8 cellular contexts compared by ENCODE assay signal in the genomic region with DNA sequence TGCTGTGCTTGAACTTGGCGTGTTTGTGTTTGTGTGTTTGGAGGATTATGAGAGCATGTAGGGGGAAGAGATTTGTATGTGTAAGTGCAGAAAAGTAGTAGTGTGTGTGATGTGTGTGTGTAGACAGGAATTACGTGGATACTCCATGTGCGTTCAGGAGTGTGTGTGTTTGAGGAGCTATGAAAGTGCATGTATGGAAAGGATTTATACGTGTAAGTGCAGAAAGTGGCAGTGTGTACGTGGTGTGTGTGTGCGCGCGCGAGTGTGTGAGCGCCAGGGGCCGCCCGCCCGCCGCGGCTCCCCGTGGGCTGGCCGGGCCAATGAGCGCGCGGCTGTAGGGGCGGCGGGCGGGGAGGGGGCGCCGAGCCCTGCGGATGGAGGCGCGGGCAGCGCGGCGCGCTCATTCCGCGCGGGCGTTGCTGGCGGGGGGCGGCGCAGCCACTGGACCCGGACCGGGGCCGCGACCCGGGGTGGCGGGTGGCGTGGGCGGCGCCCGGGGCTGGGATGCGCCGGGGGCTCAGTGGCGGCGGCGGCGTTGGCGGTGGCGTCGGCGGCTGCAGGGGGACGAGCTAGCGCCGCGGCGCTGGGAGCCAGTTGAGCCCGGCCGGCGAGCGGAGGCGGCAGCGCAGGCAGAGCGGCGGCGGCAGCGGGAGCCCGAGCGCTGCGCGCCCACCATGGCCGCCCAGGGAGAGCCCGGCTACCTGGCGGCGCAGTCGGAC. TPM values are rescaled to one million over a fixed set of nuclear protein-coding genes. Genes with fewer than 3 reads are reported as not detected.
DNase-seq lines count a peak whose midpoint lies in the region; ATAC-seq, FAIRE-seq and TF ChIP-seq lines count a peak whose summit lies in the region.

A gene with protein sequence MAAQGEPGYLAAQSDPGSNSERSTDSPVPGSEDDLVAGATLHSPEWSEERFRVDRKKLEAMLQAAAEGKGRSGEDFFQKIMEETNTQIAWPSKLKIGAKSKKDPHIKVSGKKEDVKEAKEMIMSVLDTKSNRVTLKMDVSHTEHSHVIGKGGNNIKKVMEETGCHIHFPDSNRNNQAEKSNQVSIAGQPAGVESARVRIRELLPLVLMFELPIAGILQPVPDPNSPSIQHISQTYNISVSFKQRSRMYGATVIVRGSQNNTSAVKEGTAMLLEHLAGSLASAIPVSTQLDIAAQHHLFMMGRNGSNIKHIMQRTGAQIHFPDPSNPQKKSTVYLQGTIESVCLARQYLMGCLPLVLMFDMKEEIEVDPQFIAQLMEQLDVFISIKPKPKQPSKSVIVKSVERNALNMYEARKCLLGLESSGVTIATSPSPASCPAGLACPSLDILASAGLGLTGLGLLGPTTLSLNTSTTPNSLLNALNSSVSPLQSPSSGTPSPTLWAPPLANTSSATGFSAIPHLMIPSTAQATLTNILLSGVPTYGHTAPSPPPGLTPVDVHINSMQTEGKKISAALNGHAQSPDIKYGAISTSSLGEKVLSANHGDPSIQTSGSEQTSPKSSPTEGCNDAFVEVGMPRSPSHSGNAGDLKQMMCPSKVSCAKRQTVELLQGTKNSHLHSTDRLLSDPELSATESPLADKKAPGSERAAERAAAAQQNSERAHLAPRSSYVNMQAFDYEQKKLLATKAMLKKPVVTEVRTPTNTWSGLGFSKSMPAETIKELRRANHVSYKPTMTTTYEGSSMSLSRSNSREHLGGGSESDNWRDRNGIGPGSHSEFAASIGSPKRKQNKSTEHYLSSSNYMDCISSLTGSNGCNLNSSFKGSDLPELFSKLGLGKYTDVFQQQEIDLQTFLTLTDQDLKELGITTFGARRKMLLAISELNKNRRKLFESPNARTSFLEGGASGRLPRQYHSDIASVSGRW (plus strand): TSS at position 403 of the 719 bp plus-strand sequence. CDS start 272 bp downstream, at position 675.

- no peaks in the 10 kb centered on the region for H3K36me3 ChIP-seq in bronchial epithelial cell (ENCODE audit: control insufficient read depth, insufficient read depth, low read length)

- intact Hi-C loops in sciatic nerve (cut with DNase I) = no loop called here

- no peak for FAIRE-seq in bronchial epithelial cell (lab: Jason Lieb, UNC)

- ATAC-seq in GM18868 (IDR thresholded peaks at IDR 0.05; ENCODE audit: unreplicated experiment) = peak; percentile 48
- peak; percentile 88 for ATAC-seq in sciatic nerve
- ATAC-seq in HG02678 (IDR thresholded peaks at IDR 0.05; ENCODE audit: unreplicated experiment) = no peak

- H3K4me3 ChIP-seq in bronchial epithelial cell (ENCODE audit: low read depth, low read length) = peak within 1 kb of the TSS; percentile 69

- no peaks in the 10 kb centered on the region for H3K27me3 ChIP-seq in bronchial epithelial cell (ENCODE audit: control insufficient read depth, insufficient read depth, low read length)

- DNase-seq in NCI-H345 treated with DMSO at 0.1 percent for 48 hours (lab: John Stamatoyannopoulos, UW; ENCODE audit: unreplicated experiment) (peak; percentile 11), bronchial epithelial cell (ENCODE audit: low read depth) (peak; percentile 23), iPS-NIHi7 (ENCODE audit: extremely low spot score) (peak; percentile 66), sciatic nerve (ENCODE audit: low spot score) (peak; percentile 72), RKO (ENCODE audit: low spot score) (no peak)

- H3K27ac ChIP-seq in 22Rv1 = no peak within 1 kb of the TSS

- TF ChIP-seq CTCF in 22Rv1 (IDR thresholded peaks at IDR 0.05) (peak; percentile 21; the same call in 1 of the 2 replicates), bronchial epithelial cell (IDR thresholded peaks at IDR 0.05; ENCODE audit: insufficient read depth, low read length, severe bottlenecking) (no peak)

RNA-seq across cellular contexts. Expression of the gene that starts here (rescaled TPM):
- 0.13 and 1.1 TPM in 2 replicates for total RNA-seq in bronchial epithelial cell
- total RNA-seq in sciatic nerve = 42.1 TPM

Comparison
In these comparisons a context has a peak if more than half of its experiments do, and no peak if none do; other contexts are left out.
1. RNA of the gene that starts here (total RNA-seq): 42.1 TPM in sciatic nerve (single experiment); 0.13 to 1.1 TPM in bronchial epithelial cell; every median in the first group is over 10 times any median in the second.